In genomic region chr2:206718296-206718695, GRCh38 we compare ENCODE assay signal across 28 cellular contexts. TPM values are rescaled to one million over a fixed set of nuclear protein-coding genes. Genes with fewer than 3 reads are reported as not detected.
"Had no signal": no experiment of that assay in that cellular context is flagged by ENCODE, and none has a peak within 500 bp of the region (broad histone marks: within the 10 kb centered on the region; RNA-seq: fewer than 3 reads in every experiment).

Gene DYTN (minus strand): TSS chr2:206718396. CDS start chr2:206718279, 117 bp downstream.

- H3K4me1 Mint-ChIP-seq: nephron progenitor cell had no signal

- H3K79me2 ChIP-seq: parathyroid adenoma had no signal

- H3K9ac ChIP-seq: parathyroid adenoma had no signal

- ATAC-seq: activated naive CD8-positive, alpha-beta T cell treated with anti-CD3 and anti-CD28 coated beads, Interleukin-2, amount 50 U/mL, for 24 hours; body of pancreas; left lobe of liver; lower lobe of right lung; mucosa of descending colon; right cardiac atrium; stimulated activated naive CD8-positive, alpha-beta T cell treated with anti-CD3 and anti-CD28 coated beads, Interleukin-15, Interleukin-2, amounts not matched to agents 100 U/mL and 50 U/mL, for 24 hours had no signal

- H3K9me3 ChIP-seq: body of pancreas, lower lobe of right lung, mucosa of descending colon, upper lobe of left lung had no signal

- H3K4me1 ChIP-seq: body of pancreas, lower lobe of right lung, upper lobe of left lung had no signal

- H3K4me3 ChIP-seq: body of pancreas, cardiac muscle cell, lower lobe of right lung, mucosa of descending colon, upper lobe of left lung had no signal

- H3K27ac ChIP-seq: body of pancreas, cardiac muscle cell, epithelial cell of prostate, lower lobe of right lung, parathyroid adenoma, upper lobe of left lung had no signal

- H3K9me3 Mint-ChIP-seq: activated CD4-positive, alpha-beta memory T cell treated with anti-CD3 and anti-CD28 coated beads, Interleukin-2, amount 10 ng/mL, durations not matched to agents 7 days and 5 days had no signal

- H3K4me3 Mint-ChIP-seq: activated CD4-positive, alpha-beta memory T cell treated with anti-CD3 and anti-CD28 coated beads, Interleukin-2, amount 10 ng/mL, durations not matched to agents 7 days and 5 days; activated naive CD8-positive, alpha-beta T cell treated with anti-CD3 and anti-CD28 coated beads, Interleukin-2, amount 50 U/mL, for 24 hours; nephron progenitor cell had no signal

- DNase-seq: activated CD4-positive, alpha-beta memory T cell treated with anti-CD3 and anti-CD28 coated beads, Interleukin-2, amount 10 ng/mL, durations not matched to agents 7 days and 5 days; activated CD4-positive, alpha-beta T cell treated with anti-CD3 and anti-CD28 coated beads for 48 hours; activated effector memory CD4-positive, alpha-beta T cell treated with anti-CD3 and anti-CD28 coated beads, Interleukin-2, amount 50 U/mL, for 16 hours; activated naive CD4-positive, alpha-beta T cell treated with anti-CD3 and anti-CD28 coated beads, Interleukin-2, amount 50 U/mL, for 16 hours; activated naive CD8-positive, alpha-beta T cell treated with anti-CD3 and anti-CD28 coated beads, Interleukin-2, amount 50 U/mL, for 24 hours; anterior cingulate cortex; body of pancreas; lower lobe of right lung; mesendoderm; mucosa of descending colon; nephron progenitor cell; nucleus accumbens; right cardiac atrium; stimulated activated CD4-positive, alpha-beta T cell treated with anti-CD3 and anti-CD28 coated beads, Interleukin-12 subunit alpha, Interleukin-12 subunit beta, amount 100 ng/mL, for 4 hours; stimulated activated CD4-positive, alpha-beta T cell treated with anti-CD3 and anti-CD28 coated beads, Interleukin-4, amount 100 ng/mL, for 4 hours; stimulated activated naive CD8-positive, alpha-beta T cell treated with anti-CD3 and anti-CD28 coated beads, Interleukin-15, Interleukin-2, amounts not matched to agents 100 U/mL and 50 U/mL, for 24 hours; upper lobe of left lung had no signal

- H3K27ac Mint-ChIP-seq: activated CD4-positive, alpha-beta memory T cell treated with anti-CD3 and anti-CD28 coated beads, Interleukin-2, amount 10 ng/mL, durations not matched to agents 7 days and 5 days; activated naive CD8-positive, alpha-beta T cell treated with anti-CD3 and anti-CD28 coated beads, Interleukin-2, amount 50 U/mL, for 24 hours; nephron progenitor cell had no signal

- H3K36me3 ChIP-seq: cardiac muscle cell, lower lobe of right lung, upper lobe of left lung had no signal

- H2AFZ ChIP-seq: parathyroid adenoma had no signal

- H3K27me3 ChIP-seq: body of pancreas, upper lobe of left lung had no signal

RNA-seq across cellular contexts. Expression of gene DYTN, which starts in this region (rescaled TPM):
- total RNA-seq: activated CD4-positive, alpha-beta memory T cell treated with anti-CD3 and anti-CD28 coated beads, Interleukin-2, amount 10 ng/mL, durations not matched to agents 7 days and 5 days; body of pancreas; cardiac muscle cell; cerebellum; fibroblast of villous mesenchyme; kidney epithelial cell; left lobe of liver; lower lobe of right lung; mucosa of descending colon; pulmonary artery endothelial cell; right cardiac atrium; skeletal muscle tissue; subcutaneous adipose tissue; upper lobe of left lung had no signal
- polyA plus RNA-seq: cardiac muscle cell, right cardiac atrium, thymus had no signal
